In genomic region chr1:160206421-160207117, GRCh38 we compare ENCODE assay signal across 1 cellular context.
TF ChIP-seq lines count a peak whose summit lies in the region.

No MANE protein-coding gene starts in this region.

TF ChIP-seq in GM12878, 131 proteins besides CTCF, POLR2A, EP300 and RAD21 (continues in another document):
- TF ChIP-seq CEBPB (IDR thresholded peaks at IDR 0.05; ENCODE audit: borderline replicate concordance in 1 of 2, low read depth in 2 of 2, low read length in 2 of 2) = no peak
- TF ChIP-seq MEF2B (IDR thresholded peaks at IDR 0.05; ENCODE audit: partially characterized antibody, poor library complexity, severe bottlenecking) = no peak
- peak; percentile 80 for TF ChIP-seq SPI1 (IDR thresholded peaks at IDR 0.05; ENCODE audit: borderline replicate concordance, insufficient read depth, low read depth, low read length)
- peak; percentile 64; the same call in 1 of the 2 replicates for TF ChIP-seq EED (IDR thresholded peaks at IDR 0.05; ENCODE audit: low read depth)
- TF ChIP-seq FOXK2 (IDR thresholded peaks at IDR 0.05) = no peak
- no peak for TF ChIP-seq BCLAF1 (IDR thresholded peaks at IDR 0.05)
- TF ChIP-seq CEBPZ (IDR thresholded peaks at IDR 0.05; ENCODE audit: low read depth, low read length) = no peak
- TF ChIP-seq SMARCA5 (IDR thresholded peaks at IDR 0.05) = no peak
- no peak for TF ChIP-seq SMC3 (IDR thresholded peaks at IDR 0.05; ENCODE audit: borderline replicate concordance, low read length)
- TF ChIP-seq FOXM1 (IDR thresholded peaks at IDR 0.05; ENCODE audit: low read depth, low read length) = no peak
- TF ChIP-seq YBX1 (IDR thresholded peaks at IDR 0.05) = no peak
- TF ChIP-seq CUX1 (IDR thresholded peaks at IDR 0.05; ENCODE audit: insufficient replicate concordance, low read depth, low read length) = no peak
- no peak for TF ChIP-seq RCOR1 (conservative IDR thresholded peaks at IDR 0.05; ENCODE audit: low read depth, low read length)
- TF ChIP-seq ZNF24 (IDR thresholded peaks at IDR 0.05) = no peak
- peak; percentile 62 to 71; a peak in 3 of 4 replicates for TF ChIP-seq IKZF2 (IDR thresholded peaks at IDR 0.05)
- no peak for TF ChIP-seq RB1 (IDR thresholded peaks at IDR 0.05; ENCODE audit: borderline replicate concordance)
- TF ChIP-seq RELA (IDR thresholded peaks at IDR 0.05; ENCODE audit: borderline replicate concordance, partially characterized antibody) = no peak
- no peak for TF ChIP-seq PKNOX1 (IDR thresholded peaks at IDR 0.05)
- TF ChIP-seq BHLHE40 (IDR thresholded peaks at IDR 0.05; ENCODE audit: borderline replicate concordance in 1 of 2, low read depth in 2 of 2, low read length in 1 of 2) = no peak
- TF ChIP-seq SP1 (IDR thresholded peaks at IDR 0.05; ENCODE audit: low read depth, low read length) = no peak
- TF ChIP-seq CHD4 (IDR thresholded peaks at IDR 0.05) = no peak
- TF ChIP-seq ZNF207 (IDR thresholded peaks at IDR 0.05; ENCODE audit: borderline replicate concordance) = no peak
- no peak for TF ChIP-seq HDAC2 (IDR thresholded peaks at IDR 0.05)
- TF ChIP-seq MTA2 (IDR thresholded peaks at IDR 0.05; ENCODE audit: low read depth) = no peak; the same call in 1 of the 2 replicates
- TF ChIP-seq SMAD5 (IDR thresholded peaks at IDR 0.05; ENCODE audit: low read depth) = no peak
- TF ChIP-seq GABPA (IDR thresholded peaks at IDR 0.05; ENCODE audit: low read depth) = no peak
- no peak for TF ChIP-seq E4F1 (IDR thresholded peaks at IDR 0.05; ENCODE audit: borderline replicate concordance, partially characterized antibody)
- no peak for TF ChIP-seq ATF7 (IDR thresholded peaks at IDR 0.05; ENCODE audit: low read depth)
- TF ChIP-seq NR2C2 (IDR thresholded peaks at IDR 0.05; ENCODE audit: borderline replicate concordance, control insufficient read depth, insufficient read length, low read depth) = no peak
- TF ChIP-seq USF1 (IDR thresholded peaks at IDR 0.05; ENCODE audit: borderline replicate concordance, extremely low read length, insufficient read depth, low read depth, low read length) = no peak
- no peak for TF ChIP-seq ZBTB4 (CRISPR knock-in tag; IDR thresholded peaks at IDR 0.05)
- no peak for TF ChIP-seq MAX (IDR thresholded peaks at IDR 0.05; ENCODE audit: low read depth, low read length)
- TF ChIP-seq NKRF (conservative IDR thresholded peaks at IDR 0.05) = no peak
